8 cellular contexts compared by ENCODE assay signal in genomic region chr9:99184427-99185327, GRCh38. TPM values are rescaled to one million over a fixed set of nuclear protein-coding genes. Genes with fewer than 3 reads are reported as not detected.
DNase-seq lines count a peak whose midpoint lies in the region; ATAC-seq and TF ChIP-seq lines count a peak whose summit lies in the region.

No MANE protein-coding gene starts in this region.

- no peaks in the 10 kb centered on the region for H3K79me2 ChIP-seq in SU-DHL-6 (ENCODE audit: insufficient read depth, low read length)

- no peaks in the 10 kb centered on the region for H4K20me1 ChIP-seq in SU-DHL-6 (ENCODE audit: low read depth, low read length)

- ATAC-seq in HG02588 (IDR thresholded peaks at IDR 0.05; ENCODE audit: unreplicated experiment): peak; percentile 45
- peak; percentile 82 to 94 (median 90) for ATAC-seq in heart left ventricle

- peaks cover 0 to 19% (median 6%) of the 10 kb centered on the region in 12 donors for H3K4me1 ChIP-seq in heart left ventricle
- no peaks in the 10 kb centered on the region for H3K4me1 ChIP-seq in uterus

- H3K27me3 ChIP-seq in GM06990 (replicated peaks; ENCODE audit: control insufficient read depth, insufficient read depth, low read length) (no peaks in the 10 kb centered on the region), SU-DHL-6 (ENCODE audit: low read length) (no peaks in the 10 kb centered on the region), heart left ventricle (peaks cover 0 to 4% (median 0%) of the 10 kb centered on the region in 9 donors), uterus (no peaks in the 10 kb centered on the region)

- intact Hi-C loops in heart left ventricle (cut with DNase I): loop anchor here in 8 of 10 donors (5.0 to 10.0 kb wide), 11 partner anchors 80 to 1410 kb away; no protein-coding TSS in a partner anchor
- intact Hi-C loops in uterus (cut with DNase I; ENCODE audit: low total_unique reads): no loop called here

- no peaks in the 10 kb centered on the region for H3K9me2 ChIP-seq in SU-DHL-6 (replicated peaks; ENCODE audit: insufficient read depth, low read length)

- peak overlapping the region; percentile 56 for H3K9ac ChIP-seq in SU-DHL-6 (ENCODE audit: low read length)

- H3K4me3 ChIP-seq in GM06990 (replicated peaks; ENCODE audit: low read depth, low read length): no peak overlapping the region
- H3K4me3 ChIP-seq in SU-DHL-6 (ENCODE audit: insufficient read depth, low read length, poor library complexity, severe bottlenecking): no peak overlapping the region
- H3K4me3 ChIP-seq in heart left ventricle: peak overlapping the region in 9 of 12 donors; percentile 14 to 46 (median 37)
- H3K4me3 ChIP-seq in uterus: peak overlapping the region in 1 of 2 donors; percentile 32

- H3K36me3 ChIP-seq in GM06990 (ENCODE audit: control insufficient read depth, insufficient read depth, low read length) (no peaks in the 10 kb centered on the region), SU-DHL-6 (ENCODE audit: low read length) (no peaks in the 10 kb centered on the region), heart left ventricle (no peaks in the 10 kb centered on the region), uterus (no peaks in the 10 kb centered on the region)

- DNase-seq in GM06990 (ENCODE audit: extremely low read depth, insufficient read length) (peak; percentile 77), NCI-H1105 treated with DMSO at 0.1 percent for 48 hours (lab: John Stamatoyannopoulos, UW) (peak; percentile 82), heart left ventricle (peak; percentile 82 to 89 (median 86)), pulmonary artery endothelial cell (ENCODE audit: low read depth, low spot score) (peak; percentile 94), uterus (peak; percentile 92)
- DNase-seq in activated naive CD8-positive, alpha-beta T cell treated with anti-CD3 and anti-CD28 coated beads, Interleukin-2, amount 50 U/mL, for 16 hours (ENCODE audit: low read depth, low spot score): peak; percentile 50

- H2AFZ ChIP-seq in SU-DHL-6 (ENCODE audit: low read depth, low read length, severe bottlenecking): peak overlapping the region; percentile 57

- H3F3A ChIP-seq in SU-DHL-6 (ENCODE audit: insufficient read depth): peaks cover 25% of the 10 kb centered on the region

- H3K9me3 ChIP-seq in SU-DHL-6 (ENCODE audit: insufficient read depth, low read length) (no peaks in the 10 kb centered on the region), heart left ventricle (no peaks in the 10 kb centered on the region), uterus (no peaks in the 10 kb centered on the region)

- peak overlapping the region; percentile 52 for H3K4me2 ChIP-seq in SU-DHL-6 (ENCODE audit: low read depth, low read length, poor library complexity, severe bottlenecking)

- TF ChIP-seq POLR2A in heart left ventricle (IDR thresholded peaks at IDR 0.05): no peak
- TF ChIP-seq POLR2A in uterus (IDR thresholded peaks at IDR 0.05): no peak

- peak overlapping the region; percentile 93 for H3K27ac ChIP-seq in SU-DHL-6 (ENCODE audit: low read depth, low read length)
- H3K27ac ChIP-seq in heart left ventricle: peak overlapping the region in 7 of 12 donors; percentile 10 to 51 (median 32)
- peak overlapping the region; percentile 62 to 75 for H3K27ac ChIP-seq in uterus

- 29 to 36% (median 32%) methylated on average over 26 to 31 of the region's 31 CpGs for WGBS in heart left ventricle, 4 donors

- TF ChIP-seq CTCF in GM06990 (IDR thresholded peaks at IDR 0.05; ENCODE audit: insufficient read depth, low read length, poor library complexity, severe bottlenecking): peak; percentile 92
- peak; percentile 82 for TF ChIP-seq CTCF in SU-DHL-6 (IDR thresholded peaks at IDR 0.05; ENCODE audit: insufficient read depth, low read length, poor library complexity, severe bottlenecking)
- peak; percentile 89 to 98 (median 93) for TF ChIP-seq CTCF in heart left ventricle (IDR thresholded peaks at IDR 0.05)
- peak; percentile 88 to 96 (median 90) for TF ChIP-seq CTCF in uterus (IDR thresholded peaks at IDR 0.05)

RNA-seq across cellular contexts. Expression of gene ALG2, which starts 37.1 kb away (rescaled TPM):
- total RNA-seq in heart left ventricle (10 to 100 TPM; 13.0 to 21.6 (median 14.8) TPM), pulmonary artery endothelial cell (43.9 and 49.2 TPM in 2 replicates), uterus (10 to 100 TPM; 37.6 to 62.2 (median 45.3) TPM)
- 10 to 100 TPM in 1 of 2 donors, 1 to 10 TPM in 1; 8.7 to 17.2 TPM for polyA plus RNA-seq in heart left ventricle

RNA-seq across cellular contexts. Expression of gene SEC61B, which starts 37.4 kb away (rescaled TPM):
- total RNA-seq in heart left ventricle (10 to 100 TPM; 29.9 to 62.5 (median 39.5) TPM), pulmonary artery endothelial cell (97.3 and 123 TPM in 2 replicates), uterus (100 to 1,000 TPM in 2 of 4 donors, 10 to 100 TPM in 2; 12.8 to 244 (median 70.1) TPM)
- polyA plus RNA-seq in heart left ventricle: 100 to 1,000 TPM in 1 of 2 donors, 10 to 100 TPM in 1; 82.5 to 165 TPM

Comparison
In these comparisons a context has a peak if more than half of its experiments do, and no peak if none do; other contexts are left out.
1. H3K4me3 ChIP-seq: peak in heart left ventricle (9 of 12); none in GM06990 (single experiment) and SU-DHL-6 (single experiment).
2. H3K27ac ChIP-seq: peak in every context shown above with its lines; median percentile 93 in SU-DHL-6; 68 in uterus; 32 in heart left ventricle.
3. Peak in every context shown above with its lines, with median percentiles within 50 percentile points of each other: DNase-seq and CTCF ChIP-seq.